In the genomic region with DNA sequence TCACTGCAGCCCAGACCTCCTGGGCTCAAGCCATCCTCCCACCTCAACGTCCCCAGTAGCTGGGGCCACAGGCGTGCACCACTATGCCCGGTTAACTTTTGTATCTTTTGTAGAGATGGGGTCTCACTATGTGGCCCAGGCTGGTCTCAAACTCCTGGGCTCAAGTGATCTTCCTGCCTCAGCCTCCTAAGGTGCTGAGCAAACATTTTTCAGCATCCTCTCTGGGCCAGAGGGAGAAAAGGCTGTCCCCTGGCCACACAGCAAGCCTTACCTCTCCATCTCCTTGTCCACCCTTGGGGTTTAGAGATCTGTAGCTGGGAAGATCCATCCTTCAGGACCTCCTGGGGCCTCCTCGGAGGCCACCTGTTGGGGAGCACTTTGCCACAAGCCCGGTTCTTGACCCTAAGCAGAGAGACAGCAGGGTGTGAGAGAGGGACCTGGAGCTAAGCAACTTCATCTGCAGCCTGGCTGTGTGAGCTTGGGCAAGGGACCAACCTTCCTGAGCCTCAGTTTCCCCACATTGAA, we compare ENCODE assay signal across 11 cellular contexts.
DNase-seq lines count a peak whose midpoint lies in the region; ATAC-seq and TF ChIP-seq lines count a peak whose summit lies in the region.
"Had no signal": no experiment of that assay in that cellular context is flagged by ENCODE, and none has a peak within 500 bp of the region (broad histone marks: within the 10 kb centered on the region; RNA-seq: fewer than 3 reads in every experiment).

No MANE protein-coding gene starts in this region.

- 0 out of 2 replicates have a peak, but pooled peaks cover 3% of the 10 kb centered on the region for H3K4me1 ChIP-seq in Caco-2

- no peaks in the 10 kb centered on the region for H3K27me3 ChIP-seq in Caco-2 (replicated peaks; ENCODE audit: control insufficient read depth, insufficient read depth, low read length)
- H3K27me3 ChIP-seq: BLaER1 treated with 17β-estradiol and CSF1 and Interleukin-3, amounts not matched to agents 10 nM and 100 nM had no signal

- TF ChIP-seq CTCF in Caco-2 (IDR thresholded peaks at IDR 0.05; ENCODE audit: insufficient read depth in 1 of 2, low read depth in 1 of 2, low read length in 1 of 2, severe bottlenecking in 1 of 2, unreplicated experiment in 1 of 2) (no peak), WTC11 (IDR thresholded peaks at IDR 0.05) (no peak)

- H3K27me3 Mint-ChIP-seq in Caco-2 (ENCODE audit: insufficient read depth, unreplicated experiment) (no peaks in the 10 kb centered on the region), WTC11 (ENCODE audit: low read depth) (no peaks in the 10 kb centered on the region)
- no peaks in the 10 kb centered on the region for H3K27me3 Mint-ChIP-seq in activated CD4-positive, alpha-beta T cell treated with anti-CD3 and anti-CD28 coated beads, Interleukin-2, amount 10 ng/mL, durations not matched to agents 7 days and 5 days
- H3K27me3 Mint-ChIP-seq: CD4-positive, CD25-positive, alpha-beta regulatory T cell had no signal

- H3K4me3 Mint-ChIP-seq in Caco-2 (ENCODE audit: unreplicated experiment) (no peak overlapping the region), WTC11 (no peak overlapping the region)
- H3K4me3 Mint-ChIP-seq in activated CD4-positive, alpha-beta T cell treated with anti-CD3 and anti-CD28 coated beads, Interleukin-2, amount 10 ng/mL, durations not matched to agents 7 days and 5 days, result no peak overlapping the region
- H3K4me3 Mint-ChIP-seq: CD4-positive, CD25-positive, alpha-beta regulatory T cell; IgD-negative memory B cell had no signal

- no peaks in the 10 kb centered on the region for H3K9me3 ChIP-seq in Caco-2
- H3K9me3 ChIP-seq: BLaER1 treated with 17β-estradiol and CSF1 and Interleukin-3, amounts not matched to agents 10 nM and 100 nM had no signal

- no peak overlapping the region for H3K4me3 ChIP-seq in Caco-2 (ENCODE audit: low read depth, low read length)
- H3K4me3 ChIP-seq: BLaER1 treated with 17β-estradiol and CSF1 and Interleukin-3, amounts not matched to agents 10 nM and 100 nM; GM23248 had no signal

- H3K36me3 Mint-ChIP-seq in Caco-2 (ENCODE audit: insufficient read depth, unreplicated experiment), result peaks cover 15% of the 10 kb centered on the region
- peaks cover 11% of the 10 kb centered on the region for H3K36me3 Mint-ChIP-seq in WTC11
- no peaks in the 10 kb centered on the region for H3K36me3 Mint-ChIP-seq in activated CD4-positive, alpha-beta T cell treated with anti-CD3 and anti-CD28 coated beads, Interleukin-2, amount 10 ng/mL, durations not matched to agents 7 days and 5 days (ENCODE audit: low read depth)
- H3K36me3 Mint-ChIP-seq: CD4-positive, CD25-positive, alpha-beta regulatory T cell; IgD-negative memory B cell had no signal

- BruUV-seq in Caco-2 (replicated peaks; lab: Mats Ljungman, UMichigan), result no TSS peak

- POLR2A ChIA-PET in Caco-2 (lab: Charles Lee) (no interaction called here), WTC11 (lab: Charles Lee) (no interaction called here)
- POLR2A ChIA-PET in activated CD4-positive, alpha-beta T cell treated with anti-CD3 and anti-CD28 coated beads, Interleukin-2, amount 10 ng/mL, durations not matched to agents 7 days and 5 days (lab: Charles Lee), result no interaction called here

- DNase-seq in Caco-2 (no peak), WTC11 (ENCODE audit: low spot score) (no peak), left colon (no peak), NCI-H446 treated with DMSO at 0.1 percent for 48 hours (lab: John Stamatoyannopoulos, UW) (no peak)
- no peak for DNase-seq in activated CD4-positive, alpha-beta T cell treated with anti-CD3 and anti-CD28 coated beads, Interleukin-2, amount 10 ng/mL, durations not matched to agents 7 days and 5 days
- DNase-seq: DMS 273 treated with DMSO at 0.1 percent for 48 hours had no signal

- H3K9me3 Mint-ChIP-seq in Caco-2 (ENCODE audit: unreplicated experiment), result no peaks in the 10 kb centered on the region
- no peaks in the 10 kb centered on the region for H3K9me3 Mint-ChIP-seq in WTC11
- H3K9me3 Mint-ChIP-seq in activated CD4-positive, alpha-beta T cell treated with anti-CD3 and anti-CD28 coated beads, Interleukin-2, amount 10 ng/mL, durations not matched to agents 7 days and 5 days, result no peaks in the 10 kb centered on the region
- H3K9me3 Mint-ChIP-seq: CD4-positive, CD25-positive, alpha-beta regulatory T cell; IgD-negative memory B cell had no signal

- peak overlapping the region; percentile 81 for H3K27ac Mint-ChIP-seq in Caco-2 (ENCODE audit: unreplicated experiment)
- no peak overlapping the region; the same call in 1 of the 2 replicates for H3K27ac Mint-ChIP-seq in WTC11
- no peak overlapping the region for H3K27ac Mint-ChIP-seq in activated CD4-positive, alpha-beta T cell treated with anti-CD3 and anti-CD28 coated beads, Interleukin-2, amount 10 ng/mL, durations not matched to agents 7 days and 5 days
- H3K27ac Mint-ChIP-seq: CD4-positive, CD25-positive, alpha-beta regulatory T cell had no signal

- H3K36me3 ChIP-seq in Caco-2 (ENCODE audit: control insufficient read depth, insufficient read depth, low read length), result 0 out of 2 replicates have a peak, but pooled peaks cover 2% of the 10 kb centered on the region
- H3K36me3 ChIP-seq: BLaER1 treated with 17β-estradiol and CSF1 and Interleukin-3, amounts not matched to agents 10 nM and 100 nM had no signal

- CTCF ChIA-PET in Caco-2 (lab: Charles Lee), result interaction anchor here (0.6 to 1.9 kb wide), 21 partner anchors 7 to 474 kb away, joined by 3 to 21 read pairs (median 4); no protein-coding TSS in a partner anchor
- CTCF ChIA-PET in WTC11 (lab: Charles Lee), result interaction anchor here (0.6 to 2.4 kb wide), 40 partner anchors 11 to 778 kb away, joined by 3 to 19 read pairs (median 4); no protein-coding TSS in a partner anchor
- CTCF ChIA-PET in activated CD4-positive, alpha-beta T cell treated with anti-CD3 and anti-CD28 coated beads, Interleukin-2, amount 10 ng/mL, durations not matched to agents 7 days and 5 days (lab: Charles Lee), result interaction anchor here (0.6 to 1.1 kb wide), 5 partner anchors 81 to 734 kb away, joined by 3 to 6 read pairs (median 4); no protein-coding TSS in a partner anchor

- intact Hi-C loops in Caco-2 (cut with micrococcal nuclease; ENCODE audit: unreplicated experiment), result loop anchor here (1.0 to 2.0 kb wide), 7 partner anchors 41 to 729 kb away; no protein-coding TSS in a partner anchor
- intact Hi-C loops in left colon (cut with DNase I, micrococcal nuclease), result loop anchor here (5.0 to 10.0 kb wide), 2 partner anchors 729 to 731 kb away; no protein-coding TSS in a partner anchor

- ATAC-seq in WTC11, result no peak
- peak; percentile 5 for ATAC-seq in left colon
- no peak for ATAC-seq in GM19467 (IDR thresholded peaks at IDR 0.05; ENCODE audit: unreplicated experiment)

- peaks cover 6% of the 10 kb centered on the region for H3K4me1 Mint-ChIP-seq in Caco-2 (ENCODE audit: low read depth, unreplicated experiment)
- peaks cover 4% of the 10 kb centered on the region; the same call in 1 of the 2 replicates for H3K4me1 Mint-ChIP-seq in WTC11
- no peaks in the 10 kb centered on the region for H3K4me1 Mint-ChIP-seq in activated CD4-positive, alpha-beta T cell treated with anti-CD3 and anti-CD28 coated beads, Interleukin-2, amount 10 ng/mL, durations not matched to agents 7 days and 5 days

TF ChIP-seq in WTC11, 78 proteins besides CTCF, POLR2A, EP300 and RAD21:
- peak; percentile 73; the same call in 1 of the 2 replicates for TF ChIP-seq ZNF121 (CRISPR knock-in tag; IDR thresholded peaks at IDR 0.05)
- TF ChIP-seq, protein P1, sequence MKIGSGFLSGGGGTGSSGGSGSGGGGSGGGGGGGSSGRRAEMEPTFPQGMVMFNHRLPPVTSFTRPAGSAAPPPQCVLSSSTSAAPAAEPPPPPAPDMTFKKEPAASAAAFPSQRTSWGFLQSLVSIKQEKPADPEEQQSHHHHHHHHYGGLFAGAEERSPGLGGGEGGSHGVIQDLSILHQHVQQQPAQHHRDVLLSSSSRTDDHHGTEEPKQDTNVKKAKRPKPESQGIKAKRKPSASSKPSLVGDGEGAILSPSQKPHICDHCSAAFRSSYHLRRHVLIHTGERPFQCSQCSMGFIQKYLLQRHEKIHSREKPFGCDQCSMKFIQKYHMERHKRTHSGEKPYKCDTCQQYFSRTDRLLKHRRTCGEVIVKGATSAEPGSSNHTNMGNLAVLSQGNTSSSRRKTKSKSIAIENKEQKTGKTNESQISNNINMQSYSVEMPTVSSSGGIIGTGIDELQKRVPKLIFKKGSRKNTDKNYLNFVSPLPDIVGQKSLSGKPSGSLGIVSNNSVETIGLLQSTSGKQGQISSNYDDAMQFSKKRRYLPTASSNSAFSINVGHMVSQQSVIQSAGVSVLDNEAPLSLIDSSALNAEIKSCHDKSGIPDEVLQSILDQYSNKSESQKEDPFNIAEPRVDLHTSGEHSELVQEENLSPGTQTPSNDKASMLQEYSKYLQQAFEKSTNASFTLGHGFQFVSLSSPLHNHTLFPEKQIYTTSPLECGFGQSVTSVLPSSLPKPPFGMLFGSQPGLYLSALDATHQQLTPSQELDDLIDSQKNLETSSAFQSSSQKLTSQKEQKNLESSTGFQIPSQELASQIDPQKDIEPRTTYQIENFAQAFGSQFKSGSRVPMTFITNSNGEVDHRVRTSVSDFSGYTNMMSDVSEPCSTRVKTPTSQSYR (CRISPR knock-in tag; IDR thresholded peaks at IDR 0.05), result no peak
